In genomic region chr14:34170891-34171290, GRCh38 we compare ENCODE assay signal across 24 cellular contexts.
"Had no signal": no experiment of that assay in that cellular context is flagged by ENCODE, and none has a peak within 500 bp of the region (broad histone marks: within the 10 kb centered on the region; RNA-seq: fewer than 3 reads in every experiment).

No MANE protein-coding gene starts in this region.

- H3K36me3 Mint-ChIP-seq: naive thymus-derived CD8-positive, alpha-beta T cell; stimulated activated effector memory CD8-positive, alpha-beta T cell treated with anti-CD3 and anti-CD28 coated beads, Interleukin-12 subunit alpha, Interleukin-12 subunit beta, amount 100 ng/mL, for 72 hours had no signal

- DNase-seq: heart right ventricle; islet precursor cell; kidney glomerular epithelial cell; left cardiac atrium; left lung; lower lobe of right lung; mammary epithelial cell; mesenchymal stem cell; naive thymus-derived CD8-positive, alpha-beta T cell; ovary; sigmoid colon; small intestine; spleen; stimulated activated CD4-positive, alpha-beta T cell treated with anti-CD3 and anti-CD28 coated beads, Interleukin-4, amount 100 ng/mL, for 24 hours; stimulated activated naive CD4-positive, alpha-beta T cell; tibial artery; trophoblast cell; upper lobe of right lung had no signal

- H3K27ac ChIP-seq: heart right ventricle, hepatocyte, left lung, lower lobe of right lung, ovary, sigmoid colon, spleen, suprapubic skin, thoracic aorta, tibial artery, upper lobe of right lung had no signal

- H3K4me1 Mint-ChIP-seq: naive thymus-derived CD8-positive, alpha-beta T cell; stimulated activated effector memory CD8-positive, alpha-beta T cell treated with anti-CD3 and anti-CD28 coated beads, Interleukin-12 subunit alpha, Interleukin-12 subunit beta, amount 100 ng/mL, for 72 hours had no signal

- H3K4me3 Mint-ChIP-seq: naive thymus-derived CD8-positive, alpha-beta T cell; stimulated activated effector memory CD8-positive, alpha-beta T cell treated with anti-CD3 and anti-CD28 coated beads, Interleukin-12 subunit alpha, Interleukin-12 subunit beta, amount 100 ng/mL, for 72 hours; stimulated activated naive CD8-positive, alpha-beta T cell treated with anti-CD3 and anti-CD28 coated beads, Interleukin-15, Interleukin-2, amounts not matched to agents 100 ng/mL and 50 ng/mL, for 24 hours had no signal

- H3K9me3 Mint-ChIP-seq: naive thymus-derived CD8-positive, alpha-beta T cell; stimulated activated effector memory CD8-positive, alpha-beta T cell treated with anti-CD3 and anti-CD28 coated beads, Interleukin-12 subunit alpha, Interleukin-12 subunit beta, amount 100 ng/mL, for 72 hours; stimulated activated naive CD8-positive, alpha-beta T cell treated with anti-CD3 and anti-CD28 coated beads, Interleukin-15, Interleukin-2, amounts not matched to agents 100 ng/mL and 50 ng/mL, for 24 hours had no signal

- H3K27ac Mint-ChIP-seq: naive thymus-derived CD8-positive, alpha-beta T cell; progenitor cell of endocrine pancreas; stimulated activated effector memory CD8-positive, alpha-beta T cell treated with anti-CD3 and anti-CD28 coated beads, Interleukin-12 subunit alpha, Interleukin-12 subunit beta, amount 100 ng/mL, for 72 hours; stimulated activated naive CD8-positive, alpha-beta T cell treated with anti-CD3 and anti-CD28 coated beads, Interleukin-15, Interleukin-2, amounts not matched to agents 100 ng/mL and 50 ng/mL, for 24 hours had no signal
